In genomic region chr16:50747206-50747956, GRCh38 we compare ENCODE assay signal across 8 cellular contexts. TPM values are rescaled to one million over a fixed set of nuclear protein-coding genes. Genes with fewer than 3 reads are reported as not detected.
DNase-seq lines count a peak whose midpoint lies in the region; ATAC-seq and TF ChIP-seq lines count a peak whose summit lies in the region.

No MANE protein-coding gene starts in this region.

- H3K27me3 ChIP-seq in AG04450 (ENCODE audit: control insufficient read depth, insufficient read depth, low read length), result no peaks in the 10 kb centered on the region

- no peaks in the 10 kb centered on the region for H3K9me3 Mint-ChIP-seq in progenitor cell of endocrine pancreas (ENCODE audit: low read depth)

- peak; percentile 26; the same call in 1 of the 2 replicates for TF ChIP-seq CTCF in AG04450 (IDR thresholded peaks at IDR 0.05; ENCODE audit: low read depth, low read length)
- TF ChIP-seq CTCF in GM12875 (IDR thresholded peaks at IDR 0.05; ENCODE audit: borderline replicate concordance, insufficient read depth, low read depth, low read length), result 0 out of 2 replicates have a peak, but pooled peaks have one; percentile 21
- peak; percentile 29 for TF ChIP-seq CTCF in progenitor cell of endocrine pancreas (IDR thresholded peaks at IDR 0.05; ENCODE audit: unreplicated experiment)

- DNase-seq in AG04450 (ENCODE audit: low read depth, low spot score), result no peak
- DNase-seq in RPMI8226, result peak; percentile 32
- peak; percentile 35 to 37 for DNase-seq in erythroblast (lab: John Stamatoyannopoulos, UW)
- no peak for DNase-seq in progenitor cell of endocrine pancreas (ENCODE audit: low spot score, unreplicated experiment)
- DNase-seq in activated gamma-delta T cell (lab: John Stamatoyannopoulos, UW), result no peak
- DNase-seq in caudate nucleus (lab: John Stamatoyannopoulos, UW), result no peak

- H3K36me3 Mint-ChIP-seq in progenitor cell of endocrine pancreas (ENCODE audit: insufficient read depth), result no peaks in the 10 kb centered on the region

- H3K27ac Mint-ChIP-seq in progenitor cell of endocrine pancreas, result no peak overlapping the region

- no peak overlapping the region for H3K27ac ChIP-seq in AG04450 (ENCODE audit: low read depth, low read length)
- H3K27ac ChIP-seq in caudate nucleus (ENCODE audit: low read depth, low read length), result no peak overlapping the region

- TF ChIP-seq POLR2A in erythroblast (IDR thresholded peaks at IDR 0.05; ENCODE audit: low read length), result no peak

- H3K4me1 Mint-ChIP-seq in progenitor cell of endocrine pancreas (ENCODE audit: low read depth), result peaks cover 2% of the 10 kb centered on the region

- no peaks in the 10 kb centered on the region for H3K27me3 Mint-ChIP-seq in progenitor cell of endocrine pancreas

- H3K4me3 Mint-ChIP-seq in progenitor cell of endocrine pancreas (ENCODE audit: low read depth), result no peak overlapping the region

- H3K4me3 ChIP-seq in AG04450 (ENCODE audit: low read depth, low read length), result no peak overlapping the region
- H3K4me3 ChIP-seq in GM12875 (ENCODE audit: low read depth, low read length), result no peak overlapping the region

- CTCF ChIA-PET in AG04450 (lab: Charles Lee), result interaction anchor here (1.2 to 3.1 kb wide), 4 partner anchors 58 to 154 kb away, joined by 6 to 22 read pairs (median 11); no protein-coding TSS in a partner anchor

- peak; percentile 44 for ATAC-seq in HG03097 (IDR thresholded peaks at IDR 0.05; ENCODE audit: low FRiP score, unreplicated experiment)

- POLR2A ChIA-PET in AG04450 (lab: Yijun Ruan, JAX), result interaction anchor here (1.0 kb wide), 1 partner anchor 153 kb away, joined by 3 read pairs; no protein-coding TSS in a partner anchor

- no peaks in the 10 kb centered on the region; the same call in 1 of the 2 replicates for H3K9me3 ChIP-seq in AG04450 (ENCODE audit: control insufficient read depth, insufficient read depth, low read length)

RNA-seq across cellular contexts. Expression of gene CYLD, which starts 5.5 kb away (rescaled TPM):
- 22.6 and 27.8 TPM in 2 replicates for polyA plus RNA-seq in AG04450 (2011; rRNA removed)
- polyA minus RNA-seq in AG04450 (2011; rRNA and poly(A)+ RNA removed), result 25.8 and 32.3 TPM in 2 replicates
- 18.7 and 21.9 TPM in 2 replicates for total RNA-seq in progenitor cell of endocrine pancreas

RNA-seq across cellular contexts. Expression of gene NOD2, which starts 54.0 kb away (rescaled TPM):
- polyA plus RNA-seq in AG04450 (2011; rRNA removed), result not detected in 2 replicates
- not detected in 2 replicates for polyA minus RNA-seq in AG04450 (2011; rRNA and poly(A)+ RNA removed)
- not detected in 2 replicates for total RNA-seq in progenitor cell of endocrine pancreas

Comparison
In these comparisons a context has a peak if more than half of its experiments do, and no peak if none do; other contexts are left out.
1. DNase-seq: peak in RPMI8226 (single experiment) and erythroblast (2 of 2); none in AG04450 (single experiment), progenitor cell of endocrine pancreas (single experiment), activated gamma-delta T cell (single experiment) and caudate nucleus (0 of 61).
2. Peak in every context shown above with its lines, with median percentiles within 50 percentile points of each other: CTCF ChIP-seq.